Comparison of ENCODE assay signal across 8 cellular contexts in genomic region chr7:73623798-73624668, GRCh38. TPM values are rescaled to one million over a fixed set of nuclear protein-coding genes. Genes with fewer than 3 reads are reported as not detected.
A peak's percentile ranks its signal among the peaks of the same experiment; 100 is the strongest.
DNase-seq lines count a peak whose midpoint lies in the region; ATAC-seq and TF ChIP-seq lines count a peak whose summit lies in the region.

TSS of gene MLXIPL (minus strand) at chr7:73624522. CDS start at chr7:73624492, 30 bp downstream.

- H3K4me1 Mint-ChIP-seq in activated naive CD8-positive, alpha-beta T cell (ENCODE audit: low read depth), result peaks cover 7% of the 10 kb centered on the region

- DNase-seq in AG04449 (ENCODE audit: low read depth, low spot score) (no peak), HPDE6-E6E7 (ENCODE audit: extremely low spot score) (peak; percentile 95), RKO (ENCODE audit: low spot score) (peak; percentile 73), head of caudate nucleus (peak in 40 of 42 donors; percentile 16 to 79 (median 51)), occipital lobe (lab: John Stamatoyannopoulos, UW) (peak; percentile 52), thoracic aorta (ENCODE audit: low spot score) (peak; percentile 40)

- no peak within 1 kb of the TSS for H3K27ac ChIP-seq in thoracic aorta

- H3K4me3 ChIP-seq in AG04449 (ENCODE audit: low read depth, low read length) (peak within 1 kb of the TSS; percentile 41), thoracic aorta (peak within 1 kb of the TSS; percentile 70)

- TF ChIP-seq CTCF in AG04449 (IDR thresholded peaks at IDR 0.05; ENCODE audit: insufficient read depth, low read length, missing control alignments), result no peak
- no peak for TF ChIP-seq CTCF in thoracic aorta (IDR thresholded peaks at IDR 0.05)

- CTCF ChIA-PET in AG04449 (lab: Yijun Ruan, JAX), result interaction anchor here (1.0 to 5.0 kb wide), 5 partner anchors 9 to 104 kb away, joined by 3 to 50 read pairs (median 13); no protein-coding TSS in a partner anchor

- H3K36me3 ChIP-seq in thoracic aorta, result no peaks in the 10 kb centered on the region

- H3K36me3 Mint-ChIP-seq in activated naive CD8-positive, alpha-beta T cell, result no peaks in the 10 kb centered on the region

- ATAC-seq in thoracic aorta (ENCODE audit: insufficient number of reproducible peaks, low FRiP score, low read depth) (no peak), GM18511 (IDR thresholded peaks at IDR 0.05; ENCODE audit: unreplicated experiment) (no peak)

- H3K27me3 ChIP-seq in thoracic aorta (replicated peaks; ENCODE audit: insufficient read depth), result peaks cover 15% of the 10 kb centered on the region

- intact Hi-C loops in head of caudate nucleus (cut with DNase I), result no loop called here

- peaks cover 13 to 18% of the 10 kb centered on the region in 2 donors for H3K4me1 ChIP-seq in thoracic aorta (ENCODE audit: control insufficient read depth in 1 of 2, low read depth in 2 of 2)

- no peaks in the 10 kb centered on the region for H3K9me3 ChIP-seq in thoracic aorta

- peak within 1 kb of the TSS; percentile 62 for H3K4me3 Mint-ChIP-seq in activated naive CD8-positive, alpha-beta T cell

- no peaks in the 10 kb centered on the region for H3K9me3 Mint-ChIP-seq in activated naive CD8-positive, alpha-beta T cell (ENCODE audit: low read depth)

- H3K27ac Mint-ChIP-seq in activated naive CD8-positive, alpha-beta T cell, result no peak within 1 kb of the TSS

- peaks cover 19% of the 10 kb centered on the region for H3K27me3 Mint-ChIP-seq in activated naive CD8-positive, alpha-beta T cell

- POLR2A ChIA-PET in AG04449 (lab: Yijun Ruan, JAX), result no interaction called here

RNA-seq across cellular contexts. Expression of gene MLXIPL, which starts in this region (rescaled TPM):
- total RNA-seq in occipital lobe (not detected), thoracic aorta (10 to 100 TPM in 1 of 2 donors, 1 to 10 TPM in 1; 6.4 to 36.4 TPM)

Comparison
In these comparisons a context has a peak if more than half of its experiments do, and no peak if none do; other contexts are left out.
1. Peak in DNase-seq in occipital lobe; RNA of the gene not detected or under 1 TPM.